In the genomic region with DNA sequence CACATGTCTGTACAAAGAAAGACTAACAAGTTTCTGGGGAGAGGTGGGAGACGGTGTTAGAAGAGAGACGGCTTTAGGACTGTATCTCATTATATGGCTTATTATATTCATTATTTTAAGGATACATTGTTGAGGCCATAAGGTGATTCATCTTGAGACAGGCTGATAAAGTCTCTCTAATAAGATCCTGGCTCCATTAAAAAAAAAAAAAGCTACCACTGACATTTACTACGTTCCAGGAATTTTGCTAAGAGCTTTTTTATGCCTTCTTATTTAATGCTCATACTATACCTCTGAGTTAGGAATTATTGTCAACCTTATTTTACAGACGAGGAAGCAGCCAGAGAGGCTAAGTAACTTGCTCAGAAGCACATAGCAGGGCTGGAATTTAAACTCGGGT, we compare ENCODE assay signal across 23 cellular contexts.
A peak's percentile ranks its signal among the peaks of the same experiment; 100 is the strongest.
DNase-seq lines count a peak whose midpoint lies in the region; ATAC-seq and TF ChIP-seq lines count a peak whose summit lies in the region.
"Had no signal": no experiment of that assay in that cellular context is flagged by ENCODE, and none has a peak within 500 bp of the region (broad histone marks: within the 10 kb centered on the region; RNA-seq: fewer than 3 reads in every experiment).

No MANE protein-coding gene starts in this region.

- intact Hi-C loops in activated CD4-positive, alpha-beta T cell treated with anti-CD3 and anti-CD28 coated beads, Interleukin-2, amount 10 ng/mL, durations not matched to agents 24 days and 14 days (cut with micrococcal nuclease), result no loop called here
- intact Hi-C loops in colonic mucosa (cut with DNase I), result no loop called here
- intact Hi-C loops in activated T-helper 2 cell treated with anti-CD3 and anti-CD28 coated beads, Interferon-gamma antibody, Interleukin-2, Interleukin-4, amounts not matched to agents 10 μg/mL and 5 μg/mL and 100 μg/mL, durations not matched to agents 14 hours and 24 hours and 36 hours (cut with micrococcal nuclease), result no loop called here

- DNase-seq in activated CD4-positive, alpha-beta T cell treated with anti-CD3 and anti-CD28 coated beads, Interleukin-2, amount 10 ng/mL, durations not matched to agents 24 days and 14 days, result peak; percentile 7
- DNase-seq in activated CD4-positive, alpha-beta T cell treated with anti-CD3 and anti-CD28 coated beads for 4 hours, result no peak
- DNase-seq in colonic mucosa, result no peak
- no peak for DNase-seq in activated T-helper 2 cell treated with anti-CD3 and anti-CD28 coated beads, Interferon-gamma antibody, Interleukin-2, Interleukin-4, amounts not matched to agents 10 μg/mL and 5 μg/mL and 100 μg/mL, durations not matched to agents 14 hours and 24 hours and 36 hours (ENCODE audit: low spot score)
- DNase-seq in cerebellum (ENCODE audit: low spot score), result no peak
- DNase-seq: DMS 273 treated with DMSO at 0.1 percent for 48 hours; EL; HCEC 1CT; KBM-7; NCI-H1048; NCI-H1694; NCI-H2107; NCI-H345; NCI-H69; NK-92 treated with Interleukin-12 subunit alpha and Interleukin-12 subunit beta, amount 100 ng/mL, for 24 hours; OCI-M1 had no signal

- H3K9me3 Mint-ChIP-seq in activated CD4-positive, alpha-beta T cell treated with anti-CD3 and anti-CD28 coated beads, Interleukin-2, amount 10 ng/mL, durations not matched to agents 24 days and 14 days, result no peaks in the 10 kb centered on the region
- H3K9me3 Mint-ChIP-seq in nephron, result no peaks in the 10 kb centered on the region
- H3K9me3 Mint-ChIP-seq in activated T-helper 2 cell treated with anti-CD3 and anti-CD28 coated beads, Interferon-gamma antibody, Interleukin-2, Interleukin-4, amounts not matched to agents 10 μg/mL and 5 μg/mL and 100 μg/mL, durations not matched to agents 14 hours and 24 hours and 36 hours, result no peaks in the 10 kb centered on the region

- H3K27me3 ChIP-seq in colonic mucosa, result no peaks in the 10 kb centered on the region
- H3K27me3 ChIP-seq: BLaER1 treated with 17β-estradiol and CSF1 and Interleukin-3, amounts not matched to agents 10 nM and 100 nM; SJSA1 had no signal

- H3K27me3 Mint-ChIP-seq in activated CD4-positive, alpha-beta T cell treated with anti-CD3 and anti-CD28 coated beads, Interleukin-2, amount 10 ng/mL, durations not matched to agents 24 days and 14 days, result no peaks in the 10 kb centered on the region
- H3K27me3 Mint-ChIP-seq in nephron (ENCODE audit: low read depth), result no peaks in the 10 kb centered on the region
- no peaks in the 10 kb centered on the region for H3K27me3 Mint-ChIP-seq in activated T-helper 2 cell treated with anti-CD3 and anti-CD28 coated beads, Interferon-gamma antibody, Interleukin-2, Interleukin-4, amounts not matched to agents 10 μg/mL and 5 μg/mL and 100 μg/mL, durations not matched to agents 14 hours and 24 hours and 36 hours (ENCODE audit: low read depth)

- no peaks in the 10 kb centered on the region for H3K36me3 Mint-ChIP-seq in activated CD4-positive, alpha-beta T cell treated with anti-CD3 and anti-CD28 coated beads, Interleukin-2, amount 10 ng/mL, durations not matched to agents 24 days and 14 days (ENCODE audit: low read depth)
- peaks cover 56% of the 10 kb centered on the region for H3K36me3 Mint-ChIP-seq in nephron (ENCODE audit: low read depth)
- no peaks in the 10 kb centered on the region for H3K36me3 Mint-ChIP-seq in activated T-helper 2 cell treated with anti-CD3 and anti-CD28 coated beads, Interferon-gamma antibody, Interleukin-2, Interleukin-4, amounts not matched to agents 10 μg/mL and 5 μg/mL and 100 μg/mL, durations not matched to agents 14 hours and 24 hours and 36 hours (ENCODE audit: low read depth)

- H3K36me3 ChIP-seq in colonic mucosa, result no peaks in the 10 kb centered on the region

- H3K9me3 ChIP-seq in colonic mucosa, result no peaks in the 10 kb centered on the region
- H3K9me3 ChIP-seq: BLaER1 treated with 17β-estradiol and CSF1 and Interleukin-3, amounts not matched to agents 10 nM and 100 nM; SJSA1 had no signal

- peaks cover 9% of the 10 kb centered on the region for H3K4me1 ChIP-seq in colonic mucosa
- H3K4me1 ChIP-seq: SJSA1 had no signal

- no peak overlapping the region for H3K4me3 Mint-ChIP-seq in activated CD4-positive, alpha-beta T cell treated with anti-CD3 and anti-CD28 coated beads, Interleukin-2, amount 10 ng/mL, durations not matched to agents 24 days and 14 days
- H3K4me3 Mint-ChIP-seq in nephron, result no peak overlapping the region
- no peak overlapping the region for H3K4me3 Mint-ChIP-seq in activated T-helper 2 cell treated with anti-CD3 and anti-CD28 coated beads, Interferon-gamma antibody, Interleukin-2, Interleukin-4, amounts not matched to agents 10 μg/mL and 5 μg/mL and 100 μg/mL, durations not matched to agents 14 hours and 24 hours and 36 hours (ENCODE audit: low read depth)

- no peaks in the 10 kb centered on the region for H3K4me1 Mint-ChIP-seq in activated CD4-positive, alpha-beta T cell treated with anti-CD3 and anti-CD28 coated beads, Interleukin-2, amount 10 ng/mL, durations not matched to agents 24 days and 14 days
- H3K4me1 Mint-ChIP-seq in nephron, result peaks cover 26% of the 10 kb centered on the region
- H3K4me1 Mint-ChIP-seq in activated T-helper 2 cell treated with anti-CD3 and anti-CD28 coated beads, Interferon-gamma antibody, Interleukin-2, Interleukin-4, amounts not matched to agents 10 μg/mL and 5 μg/mL and 100 μg/mL, durations not matched to agents 14 hours and 24 hours and 36 hours (ENCODE audit: low read depth), result no peaks in the 10 kb centered on the region

- peak overlapping the region in 1 of 2 donors; percentile 48 for H3K9ac ChIP-seq in colonic mucosa (ENCODE audit: low read depth in 2 of 2, low read length in 2 of 2)
- H3K9ac ChIP-seq: BLaER1 treated with 17β-estradiol and CSF1 and Interleukin-3, amounts not matched to agents 10 nM and 100 nM had no signal

- H3K27ac ChIP-seq in colonic mucosa, result peak overlapping the region; percentile 71
- H3K27ac ChIP-seq: 22Rv1; BLaER1 treated with 17β-estradiol and CSF1 and Interleukin-3, amounts not matched to agents 10 nM and 100 nM; HL-60; SJSA1 had no signal

- ATAC-seq in HG03159 (IDR thresholded peaks at IDR 0.05; ENCODE audit: unreplicated experiment) (no peak), GM19035 (IDR thresholded peaks at IDR 0.05; ENCODE audit: unreplicated experiment) (no peak)

- H3K4me3 ChIP-seq in colonic mucosa, result no peak overlapping the region
- H3K4me3 ChIP-seq: BLaER1 treated with 17β-estradiol and CSF1 and Interleukin-3, amounts not matched to agents 10 nM and 100 nM; SJSA1 had no signal

- TF ChIP-seq CTCF in colonic mucosa (IDR thresholded peaks at IDR 0.05) (no peak), nephron (IDR thresholded peaks at IDR 0.05; ENCODE audit: unreplicated experiment in 3 of 3) (no peak)

- no peak overlapping the region for H3K27ac Mint-ChIP-seq in activated CD4-positive, alpha-beta T cell treated with anti-CD3 and anti-CD28 coated beads, Interleukin-2, amount 10 ng/mL, durations not matched to agents 24 days and 14 days
- H3K27ac Mint-ChIP-seq in nephron, result peak overlapping the region in 2 of 3 experiments; percentile 9 to 11
- H3K27ac Mint-ChIP-seq in activated T-helper 2 cell treated with anti-CD3 and anti-CD28 coated beads, Interferon-gamma antibody, Interleukin-2, Interleukin-4, amounts not matched to agents 10 μg/mL and 5 μg/mL and 100 μg/mL, durations not matched to agents 14 hours and 24 hours and 36 hours, result no peak overlapping the region

Comparison
In these comparisons a context has a peak if more than half of its experiments do, and no peak if none do; other contexts are left out.
1. H3K27ac Mint-ChIP-seq: peak in nephron (2 of 3); none in activated CD4-positive, alpha-beta T cell treated with anti-CD3 and anti-CD28 coated beads, Interleukin-2, amount 10 ng/mL, durations not matched to agents 24 days and 14 days (single experiment) and activated T-helper 2 cell treated with anti-CD3 and anti-CD28 coated beads, Interferon-gamma antibody, Interleukin-2, Interleukin-4, amounts not matched to agents 10 μg/mL and 5 μg/mL and 100 μg/mL, durations not matched to agents 14 hours and 24 hours and 36 hours (single experiment).